In the genomic region with DNA sequence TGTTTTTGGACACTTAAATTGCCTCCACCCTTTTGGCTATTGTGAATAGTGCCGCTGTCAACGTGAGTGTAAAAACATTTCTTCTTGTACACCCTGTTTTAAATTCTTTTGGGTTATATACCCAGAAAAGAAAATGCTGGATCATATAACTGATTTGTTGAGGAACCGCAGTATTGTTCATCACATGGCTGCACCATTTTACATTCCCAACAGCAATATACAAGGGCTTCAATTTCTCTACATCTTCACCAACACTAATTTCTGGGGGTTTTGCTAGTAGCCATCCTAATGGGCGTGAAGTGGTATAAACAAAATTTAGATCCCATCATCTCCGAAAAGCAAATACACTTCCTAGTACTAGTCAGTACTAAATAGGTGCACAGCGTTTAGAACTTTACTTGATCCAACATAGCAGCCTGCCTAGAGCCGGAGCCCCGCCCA, we compare ENCODE assay signal across 8 cellular contexts. TPM values are rescaled to one million over a fixed set of nuclear protein-coding genes. Genes with fewer than 3 reads are reported as not detected.
DNase-seq lines count a peak whose midpoint lies in the region; ATAC-seq and TF ChIP-seq lines count a peak whose summit lies in the region.

No MANE protein-coding gene starts in this region.

- H3K4me1 ChIP-seq in CD4-positive, alpha-beta memory T cell (ENCODE audit: insufficient read depth, low read length): peaks cover 14% of the 10 kb centered on the region

- peaks cover 11 to 21% of the 10 kb centered on the region in 2 donors for H3K36me3 Mint-ChIP-seq in CD4-positive, alpha-beta memory T cell
- H3K36me3 Mint-ChIP-seq in neural crest cell (ENCODE audit: low read depth): no peaks in the 10 kb centered on the region

- peak overlapping the region; percentile 93 to 97 (median 96) for H3K27ac Mint-ChIP-seq in CD4-positive, alpha-beta memory T cell
- H3K27ac Mint-ChIP-seq in neural crest cell (ENCODE audit: unreplicated experiment): peak overlapping the region; percentile 75

- no peak for DNase-seq in CD4-positive, alpha-beta memory T cell
- DNase-seq in dorsolateral prefrontal cortex (no peak), neural crest cell (ENCODE audit: low read depth, low spot score) (no peak), UCSD-AML1 (lab: John Stamatoyannopoulos, UW; ENCODE audit: unreplicated experiment) (no peak), NCI-H446 (lab: John Stamatoyannopoulos, UW) (no peak)

- H3K4me3 Mint-ChIP-seq in CD4-positive, alpha-beta memory T cell: peak overlapping the region; percentile 75 to 96 (median 91)
- H3K4me3 Mint-ChIP-seq in neural crest cell: peak overlapping the region; percentile 89

- intact Hi-C loops in CD4-positive, alpha-beta memory T cell (cut with micrococcal nuclease): loop anchor here (1.0 to 2.0 kb wide), 11 partner anchors 39 to 1017 kb away; partner anchors contain the start of genes ECI2, NQO2, PSMG4 and SLC22A23
- intact Hi-C loops in dorsolateral prefrontal cortex (cut with DNase I): loop anchor here (2.0 to 5.0 kb wide), 3 partner anchors 49 to 116 kb away; partner anchors contain the start of gene RIPK1 (in 2 of the 2)

- H3K4me3 ChIP-seq in CD4-positive, alpha-beta memory T cell (ENCODE audit: low read length in 2 of 2): peak overlapping the region; percentile 71 to 94
- H3K4me3 ChIP-seq in dorsolateral prefrontal cortex: peak overlapping the region; percentile 59 to 99 (median 89)

- peaks cover 17% of the 10 kb centered on the region for H3K36me3 ChIP-seq in CD4-positive, alpha-beta memory T cell (ENCODE audit: insufficient read depth, low read length)
- H3K36me3 ChIP-seq in KOPT-K1 (ENCODE audit: insufficient read depth, low read length): peaks cover 20% of the 10 kb centered on the region

- POLR2A ChIA-PET in CD4-positive, alpha-beta memory T cell (lab: Charles Lee; ENCODE audit: partially characterized antibody): interaction anchor here (1.0 to 1.6 kb wide), 6 partner anchors 39 to 900 kb away, joined by 3 to 9 read pairs (median 4); partner anchors contain the start of genes PSMG4, RIPK1 and TUBB2A

- TF ChIP-seq CTCF in dorsolateral prefrontal cortex (IDR thresholded peaks at IDR 0.05 in 54 of 56, conservative IDR thresholded peaks at IDR 0.05 in 2 of 56; ENCODE audit: low read depth in 1 of 56, partially characterized antibody in 56 of 56) (no peak), neural crest cell (conservative IDR thresholded peaks at IDR 0.05) (no peak)

- H3K4me1 Mint-ChIP-seq in CD4-positive, alpha-beta memory T cell: peaks cover 7 to 20% (median 14%) of the 10 kb centered on the region in 4 donors
- peaks cover 30% of the 10 kb centered on the region for H3K4me1 Mint-ChIP-seq in neural crest cell

- ATAC-seq in GM19467 (IDR thresholded peaks at IDR 0.05; ENCODE audit: unreplicated experiment): no peak
- ATAC-seq in HG03342 (IDR thresholded peaks at IDR 0.05; ENCODE audit: unreplicated experiment): no peak

- H3K9me3 ChIP-seq in CD4-positive, alpha-beta memory T cell (ENCODE audit: control insufficient read depth in 1 of 2, low read length in 2 of 2): no peaks in the 10 kb centered on the region
- H3K9me3 ChIP-seq in KOPT-K1 (ENCODE audit: insufficient read depth, low read length, poor library complexity, severe bottlenecking): no peaks in the 10 kb centered on the region

- peak overlapping the region; percentile 87 for H3K27ac ChIP-seq in CD4-positive, alpha-beta memory T cell (ENCODE audit: low read depth, low read length)
- peak overlapping the region; percentile 81 for H3K27ac ChIP-seq in KOPT-K1 (ENCODE audit: low read depth, low read length, poor library complexity, severe bottlenecking)
- H3K27ac ChIP-seq in dorsolateral prefrontal cortex: peak overlapping the region in 58 of 59 donors; percentile 37 to 95 (median 88)

- H3K27me3 Mint-ChIP-seq in CD4-positive, alpha-beta memory T cell: no peaks in the 10 kb centered on the region
- H3K27me3 Mint-ChIP-seq in neural crest cell (ENCODE audit: low read depth): no peaks in the 10 kb centered on the region

- H3K27me3 ChIP-seq in CD4-positive, alpha-beta memory T cell (ENCODE audit: insufficient read depth, low read length): no peaks in the 10 kb centered on the region
- no peaks in the 10 kb centered on the region for H3K27me3 ChIP-seq in dorsolateral prefrontal cortex

- no peaks in the 10 kb centered on the region for H3K9me3 Mint-ChIP-seq in CD4-positive, alpha-beta memory T cell
- no peaks in the 10 kb centered on the region for H3K9me3 Mint-ChIP-seq in neural crest cell

- CTCF ChIA-PET in CD4-positive, alpha-beta memory T cell (lab: Charles Lee; ENCODE audit: partially characterized antibody): interaction anchor here (0.6 kb wide), 1 partner anchor 51 kb away, joined by 3 read pairs; no protein-coding TSS in a partner anchor

RNA-seq across cellular contexts. Expression of gene BPHL, which starts 0.6 kb away (rescaled TPM):
- 10 to 100 TPM; 11.9 to 13.7 TPM for total RNA-seq in CD4-positive, alpha-beta memory T cell
- polyA plus RNA-seq in CD4-positive, alpha-beta memory T cell: 1 to 10 TPM; 8.1 to 8.4 TPM
- total RNA-seq in dorsolateral prefrontal cortex (10 to 100 TPM; 13.6 to 41.1 (median 26.1) TPM), neural crest cell (45.7 and 47.4 TPM in 2 replicates)

RNA-seq across cellular contexts. Expression of gene TUBB2A, which starts 39.4 kb away (rescaled TPM):
- 1 to 10 TPM; 5.2 to 5.4 TPM for total RNA-seq in CD4-positive, alpha-beta memory T cell
- 1 to 10 TPM; 7.3 to 8.4 TPM for polyA plus RNA-seq in CD4-positive, alpha-beta memory T cell
- total RNA-seq in dorsolateral prefrontal cortex (100 to 1,000 TPM; 207 to 859 (median 516) TPM), neural crest cell (167 and 177 TPM in 2 replicates)

RNA-seq across cellular contexts. Expression of gene RIPK1, which starts 49.6 kb away (rescaled TPM):
- 10 to 100 TPM; 38.7 to 39.0 TPM for total RNA-seq in CD4-positive, alpha-beta memory T cell
- polyA plus RNA-seq in CD4-positive, alpha-beta memory T cell: 10 to 100 TPM; 13.1 to 31.0 TPM
- total RNA-seq in dorsolateral prefrontal cortex (10 to 100 TPM in 92 of 120 experiments, 1 to 10 TPM in 28; 6.5 to 17.9 (median 11.1) TPM), neural crest cell (12.1 and 12.2 TPM in 2 replicates)

Comparison
In these comparisons a context has a peak if more than half of its experiments do, and no peak if none do; other contexts are left out.
1. RNA of gene TUBB2A, which starts 39.4 kb away (total RNA-seq): 207 to 859 TPM in dorsolateral prefrontal cortex and 167 to 177 TPM in neural crest cell; 5.2 to 5.4 TPM in CD4-positive, alpha-beta memory T cell; every median in the first group is over 10 times any median in the second.
2. Peak in every context shown above with its lines, with median percentiles within 50 percentile points of each other: H3K27ac ChIP-seq.